25 cellular contexts compared by ENCODE assay signal in the genomic region with DNA sequence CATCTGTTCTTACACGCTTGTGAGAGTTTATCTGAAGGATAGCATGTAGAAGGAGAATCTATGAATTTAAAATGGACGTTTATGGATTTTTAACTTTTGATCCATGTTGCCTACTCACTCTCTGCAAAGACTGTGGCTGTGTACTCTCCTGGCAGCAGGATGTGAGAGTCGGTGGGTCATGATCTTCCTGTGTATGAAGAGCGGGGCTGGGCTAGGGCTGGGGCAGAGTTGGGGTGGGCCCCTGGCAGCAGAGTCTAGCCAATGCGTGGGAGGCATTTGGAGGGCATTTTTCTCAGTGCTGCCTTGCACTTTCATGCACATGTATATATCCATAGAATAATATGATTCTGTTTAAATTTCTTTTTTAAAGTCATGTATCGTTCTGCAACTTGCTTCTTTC. TPM values are rescaled to one million over a fixed set of nuclear protein-coding genes. Genes with fewer than 3 reads are reported as not detected.
"Had no signal": no experiment of that assay in that cellular context is flagged by ENCODE, and none has a peak within 500 bp of the region (broad histone marks: within the 10 kb centered on the region; RNA-seq: fewer than 3 reads in every experiment).

No MANE protein-coding gene starts in this region.

- H3K4me3 ChIP-seq: K562 had no signal

- H3K4me3 Mint-ChIP-seq: activated naive CD8-positive, alpha-beta T cell treated with anti-CD3 and anti-CD28 coated beads, Interleukin-2, amount 50 U/mL, for 24 hours; activated T-cell treated with anti-CD3 and anti-CD28 coated beads, Interleukin-2, amount 50 U/mL, for 4 hours; T-helper 17 cell; WTC11 had no signal

- H3K27ac Mint-ChIP-seq: activated naive CD4-positive, alpha-beta T cell treated with anti-CD3 and anti-CD28 coated beads, Interleukin-2, amount 50 U/mL, for 72 hours; activated naive CD8-positive, alpha-beta T cell treated with anti-CD3 and anti-CD28 coated beads, Interleukin-2, amount 50 U/mL, for 24 hours; T-helper 17 cell; WTC11 had no signal

- H3K9me3 Mint-ChIP-seq: activated naive CD4-positive, alpha-beta T cell treated with anti-CD3 and anti-CD28 coated beads, Interleukin-2, amount 50 U/mL, for 72 hours; activated naive CD8-positive, alpha-beta T cell treated with anti-CD3 and anti-CD28 coated beads, Interleukin-2, amount 50 U/mL, for 24 hours; activated T-cell treated with anti-CD3 and anti-CD28 coated beads, Interleukin-2, amount 50 U/mL, for 4 hours; WTC11 had no signal

- DNase-seq: activated CD4-positive, alpha-beta T cell treated with anti-CD3 and anti-CD28 coated beads for 48 hours; activated CD4-positive, alpha-beta T cell treated with anti-CD3 and anti-CD28 coated beads, Interleukin-2, amount 50 U/mL, for 4 hours; activated CD4-positive, CD25-positive, alpha-beta regulatory T cell treated with anti-CD3 and anti-CD28 coated beads, Interleukin-2, amount 50 U/mL, for 72 hours; activated CD8-positive, alpha-beta memory T cell treated with anti-CD3 and anti-CD28 coated beads for 24 hours; activated effector memory CD4-positive, alpha-beta T cell treated with anti-CD3 and anti-CD28 coated beads, Interleukin-2, amount 50 U/mL, for 16 hours; activated naive CD4-positive, alpha-beta T cell treated with Interleukin-2 at 50 U/mL for 16 hours; activated naive CD8-positive, alpha-beta T cell treated with anti-CD3 and anti-CD28 coated beads, Interleukin-2, amount 50 U/mL, for 24 hours; activated T-cell treated with anti-CD3 and anti-CD28 coated beads, Interleukin-2, amount 50 U/mL, for 4 hours; amygdala; brain microvascular endothelial cell; cerebellar nuclear complex; NCI-H1105 treated with DMSO at 0.1 percent for 48 hours; NCI-H1436 treated with DMSO at 0.1 percent for 48 hours; NCI-H1930; NCI-H2171; NCI-H2227 treated with DMSO at 0.1 percent for 48 hours; NCI-H510A; NCI-H526 treated with DMSO at 0.1 percent for 48 hours; PC-3; SHP77 treated with DMSO at 0.1 percent for 48 hours; T-helper 17 cell; T-helper 9 cell had no signal

- H3K4me1 Mint-ChIP-seq: activated naive CD8-positive, alpha-beta T cell treated with anti-CD3 and anti-CD28 coated beads, Interleukin-2, amount 50 U/mL, for 24 hours had no signal

- H3K27me3 ChIP-seq: brain microvascular endothelial cell had no signal

- H3K36me3 Mint-ChIP-seq: activated naive CD4-positive, alpha-beta T cell treated with anti-CD3 and anti-CD28 coated beads, Interleukin-2, amount 50 U/mL, for 72 hours; WTC11 had no signal

- H3K27ac ChIP-seq: brain microvascular endothelial cell had no signal

- ATAC-seq: activated naive CD4-positive, alpha-beta T cell treated with anti-CD3 and anti-CD28 coated beads, Interleukin-2, amount 50 U/mL, for 72 hours; activated naive CD8-positive, alpha-beta T cell treated with anti-CD3 and anti-CD28 coated beads, Interleukin-2, amount 50 U/mL, for 24 hours; activated T-cell treated with anti-CD3 and anti-CD28 coated beads, Interleukin-2, amount 50 U/mL, for 4 hours; K562; PC-3; T-helper 17 cell; WTC11 had no signal

- H3K36me3 ChIP-seq: brain microvascular endothelial cell had no signal

RNA-seq across cellular contexts. Expression of gene DAB2IP, which starts 24.0 kb away (rescaled TPM):
- total RNA-seq: T-helper 17 cell had no signal
